39 cellular contexts compared by ENCODE assay signal in the genomic region with DNA sequence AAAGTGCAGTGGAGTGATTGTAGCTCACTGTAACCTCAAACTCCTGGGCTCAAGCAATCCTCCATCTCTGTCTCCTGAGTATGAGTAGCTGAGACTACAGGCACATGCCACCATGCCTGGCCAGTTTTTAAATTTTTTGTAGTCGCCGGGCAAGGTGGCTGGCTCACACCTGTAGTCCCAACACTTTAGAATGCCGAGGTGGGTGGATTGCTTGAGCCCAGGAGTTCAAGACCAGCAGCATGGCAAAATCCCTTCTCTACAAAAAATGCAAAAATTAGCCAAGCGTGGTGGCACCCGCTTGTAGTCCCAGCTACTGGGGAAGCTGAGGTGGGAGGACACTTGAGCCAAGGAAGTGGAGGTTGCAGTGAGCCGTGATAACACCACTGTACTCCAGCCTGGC.
"Had no signal": no experiment of that assay in that cellular context is flagged by ENCODE, and none has a peak within 500 bp of the region (broad histone marks: within the 10 kb centered on the region; RNA-seq: fewer than 3 reads in every experiment).

No MANE protein-coding gene starts in this region.

- H3K27ac Mint-ChIP-seq: activated CD4-positive, alpha-beta memory T cell treated with anti-CD3 and anti-CD28 coated beads, Interleukin-2, amount 10 ng/mL, durations not matched to agents 7 days and 5 days; activated CD4-positive, alpha-beta T cell treated with anti-CD3 and anti-CD28 coated beads for 36 hours; activated CD4-positive, alpha-beta T cell treated with anti-CD3 and anti-CD28 coated beads, Interleukin-2, amount 10 ng/mL, durations not matched to agents 7 days and 5 days; activated CD8-positive, alpha-beta memory T cell treated with anti-CD3 and anti-CD28 coated beads, Interleukin-2, amount 10 ng/mL, durations not matched to agents 7 days and 5 days; activated CD8-positive, alpha-beta T cell treated with anti-CD3 and anti-CD28 coated beads, Interleukin-2, amount 10 ng/mL, durations not matched to agents 7 days and 5 days; activated naive CD4-positive, alpha-beta T cell treated with anti-CD3 and anti-CD28 coated beads, Interleukin-2, amount 10 ng/mL, durations not matched to agents 7 days and 5 days; activated naive CD4-positive, alpha-beta T cell treated with anti-CD3 and anti-CD28 coated beads, Interleukin-2, amount 50 U/mL, for 24 hours; activated naive CD8-positive, alpha-beta T cell; activated naive CD8-positive, alpha-beta T cell treated with anti-CD3 and anti-CD28 coated beads, Interleukin-2, amount 10 ng/mL, durations not matched to agents 7 days and 5 days; activated naive CD8-positive, alpha-beta T cell treated with anti-CD3 and anti-CD28 coated beads, Interleukin-2, amount 50 U/mL, for 24 hours; activated T-cell treated with anti-CD3 and anti-CD28 coated beads, Interleukin-2, amount 50 U/mL, for 24 hours; brain; T-helper 1 cell treated with Interleukin-12 subunit alpha and Interleukin-12 subunit beta and Interleukin-4 antibody, amounts not matched to agents 30 μg/mL and 1 μg/mL, for 36 hours; T-helper 2 cell treated with Interferon-gamma antibody and Interleukin-4, amounts not matched to agents 5 μg/mL and 100 μg/mL, for 36 hours; WTC11 had no signal

- H3K36me3 Mint-ChIP-seq: activated CD8-positive, alpha-beta memory T cell treated with anti-CD3 and anti-CD28 coated beads, Interleukin-2, amount 10 ng/mL, durations not matched to agents 7 days and 5 days; activated naive CD4-positive, alpha-beta T cell treated with anti-CD3 and anti-CD28 coated beads, Interleukin-2, amount 10 ng/mL, durations not matched to agents 7 days and 5 days; activated naive CD4-positive, alpha-beta T cell treated with anti-CD3 and anti-CD28 coated beads, Interleukin-2, amount 50 U/mL, for 24 hours; activated naive CD8-positive, alpha-beta T cell; activated naive CD8-positive, alpha-beta T cell treated with anti-CD3 and anti-CD28 coated beads, Interleukin-2, amount 10 ng/mL, durations not matched to agents 7 days and 5 days; brain; WTC11 had no signal

- H3K4me1 Mint-ChIP-seq: activated CD4-positive, alpha-beta memory T cell treated with anti-CD3 and anti-CD28 coated beads, Interleukin-2, amount 10 ng/mL, durations not matched to agents 7 days and 5 days; activated CD4-positive, alpha-beta T cell treated with anti-CD3 and anti-CD28 coated beads for 36 hours; activated CD4-positive, alpha-beta T cell treated with anti-CD3 and anti-CD28 coated beads, Interleukin-2, amount 10 ng/mL, durations not matched to agents 7 days and 5 days; activated CD8-positive, alpha-beta memory T cell treated with anti-CD3 and anti-CD28 coated beads, Interleukin-2, amount 10 ng/mL, durations not matched to agents 7 days and 5 days; activated naive CD4-positive, alpha-beta T cell treated with anti-CD3 and anti-CD28 coated beads, Interleukin-2, amount 10 ng/mL, durations not matched to agents 7 days and 5 days; activated naive CD4-positive, alpha-beta T cell treated with anti-CD3 and anti-CD28 coated beads, Interleukin-2, amount 50 U/mL, for 24 hours; activated naive CD8-positive, alpha-beta T cell treated with anti-CD3 and anti-CD28 coated beads, Interleukin-2, amount 10 ng/mL, durations not matched to agents 7 days and 5 days; activated naive CD8-positive, alpha-beta T cell treated with anti-CD3 and anti-CD28 coated beads, Interleukin-2, amount 50 U/mL, for 24 hours; brain; central memory CD8-positive, alpha-beta T cell had no signal

- H3K4me3 ChIP-seq: ascending aorta, cardiac muscle cell had no signal

- ATAC-seq: activated CD4-positive, alpha-beta T cell treated with anti-CD3 and anti-CD28 coated beads for 36 hours; activated CD4-positive, CD25-positive, alpha-beta regulatory T cell treated with anti-CD3 and anti-CD28 coated beads, Interleukin-2, amount 50 U/mL, for 24 hours; activated CD8-positive, alpha-beta memory T cell treated with anti-CD3 and anti-CD28 coated beads, Interleukin-2, amount 10 ng/mL, durations not matched to agents 7 days and 5 days; activated CD8-positive, alpha-beta T cell treated with anti-CD3 and anti-CD28 coated beads, Interleukin-2, amount 10 ng/mL, durations not matched to agents 7 days and 5 days; activated naive CD8-positive, alpha-beta T cell treated with anti-CD3 and anti-CD28 coated beads, Interleukin-2, amount 50 U/mL, for 24 hours; WTC11 had no signal

- H3K27me3 ChIP-seq: ascending aorta, cardiac muscle cell had no signal

- H3K27me3 Mint-ChIP-seq: activated CD4-positive, alpha-beta memory T cell treated with anti-CD3 and anti-CD28 coated beads, Interleukin-2, amount 10 ng/mL, durations not matched to agents 7 days and 5 days; activated CD4-positive, alpha-beta T cell treated with anti-CD3 and anti-CD28 coated beads, Interleukin-2, amount 10 ng/mL, durations not matched to agents 7 days and 5 days; activated CD8-positive, alpha-beta memory T cell treated with anti-CD3 and anti-CD28 coated beads, Interleukin-2, amount 10 ng/mL, durations not matched to agents 7 days and 5 days; activated naive CD4-positive, alpha-beta T cell treated with anti-CD3 and anti-CD28 coated beads, Interleukin-2, amount 10 ng/mL, durations not matched to agents 7 days and 5 days; activated naive CD8-positive, alpha-beta T cell; activated naive CD8-positive, alpha-beta T cell treated with anti-CD3 and anti-CD28 coated beads, Interleukin-2, amount 10 ng/mL, durations not matched to agents 7 days and 5 days; activated T-cell treated with anti-CD3 and anti-CD28 coated beads, Interleukin-2, amount 50 U/mL, for 24 hours; brain; central memory CD8-positive, alpha-beta T cell had no signal

- H3K4me3 Mint-ChIP-seq: activated CD4-positive, alpha-beta memory T cell treated with anti-CD3 and anti-CD28 coated beads, Interleukin-2, amount 10 ng/mL, durations not matched to agents 7 days and 5 days; activated CD4-positive, alpha-beta T cell treated with anti-CD3 and anti-CD28 coated beads for 36 hours; activated CD4-positive, alpha-beta T cell treated with anti-CD3 and anti-CD28 coated beads, Interleukin-2, amount 10 ng/mL, durations not matched to agents 7 days and 5 days; activated CD8-positive, alpha-beta memory T cell treated with anti-CD3 and anti-CD28 coated beads, Interleukin-2, amount 10 ng/mL, durations not matched to agents 7 days and 5 days; activated CD8-positive, alpha-beta T cell treated with anti-CD3 and anti-CD28 coated beads, Interleukin-2, amount 10 ng/mL, durations not matched to agents 7 days and 5 days; activated naive CD4-positive, alpha-beta T cell treated with anti-CD3 and anti-CD28 coated beads, Interleukin-2, amount 10 ng/mL, durations not matched to agents 7 days and 5 days; activated naive CD4-positive, alpha-beta T cell treated with anti-CD3 and anti-CD28 coated beads, Interleukin-2, amount 50 U/mL, for 24 hours; activated naive CD8-positive, alpha-beta T cell; activated naive CD8-positive, alpha-beta T cell treated with anti-CD3 and anti-CD28 coated beads, Interleukin-2, amount 10 ng/mL, durations not matched to agents 7 days and 5 days; activated naive CD8-positive, alpha-beta T cell treated with anti-CD3 and anti-CD28 coated beads, Interleukin-2, amount 50 U/mL, for 24 hours; activated T-cell treated with anti-CD3 and anti-CD28 coated beads, Interleukin-2, amount 50 U/mL, for 24 hours; brain; central memory CD8-positive, alpha-beta T cell; T-helper 1 cell treated with Interleukin-12 subunit alpha and Interleukin-12 subunit beta and Interleukin-4 antibody, amounts not matched to agents 30 μg/mL and 1 μg/mL, for 36 hours; T-helper 2 cell treated with Interferon-gamma antibody and Interleukin-4, amounts not matched to agents 5 μg/mL and 100 μg/mL, for 36 hours; WTC11 had no signal

- H3K4me1 ChIP-seq: ascending aorta had no signal

- H3K27ac ChIP-seq: ascending aorta, cardiac muscle cell, WERI-Rb-1 had no signal

- DNase-seq: activated CD4-positive, alpha-beta memory T cell treated with anti-CD3 and anti-CD28 coated beads, Interleukin-2, amount 10 ng/mL, durations not matched to agents 7 days and 5 days; activated CD4-positive, alpha-beta T cell treated with anti-CD3 and anti-CD28 coated beads for 1 hour; activated CD4-positive, alpha-beta T cell treated with anti-CD3 and anti-CD28 coated beads for 36 hours; activated CD4-positive, alpha-beta T cell treated with anti-CD3 and anti-CD28 coated beads for 48 hours; activated CD4-positive, alpha-beta T cell treated with anti-CD3 and anti-CD28 coated beads, Interleukin-2, amount 10 ng/mL, durations not matched to agents 7 days and 5 days; activated CD4-positive, alpha-beta T cell treated with anti-CD3 and anti-CD28 coated beads, Interleukin-2, amount 50 U/mL, for 48 hours; activated CD4-positive, CD25-positive, alpha-beta regulatory T cell; activated CD8-positive, alpha-beta memory T cell treated with anti-CD3 and anti-CD28 coated beads for 24 hours; activated CD8-positive, alpha-beta memory T cell treated with anti-CD3 and anti-CD28 coated beads, Interleukin-2, amount 10 ng/mL, durations not matched to agents 7 days and 5 days; activated CD8-positive, alpha-beta memory T cell treated with anti-CD3 and anti-CD28 coated beads, Interleukin-2, amount 50 U/mL, for 48 hours; activated CD8-positive, alpha-beta T cell treated with anti-CD3 and anti-CD28 coated beads, Interleukin-2, amount 10 ng/mL, durations not matched to agents 7 days and 5 days; activated effector memory CD4-positive, alpha-beta T cell treated with anti-CD3 and anti-CD28 coated beads, Interleukin-2, amount 50 U/mL, for 16 hours; activated gamma-delta T cell treated with Interleukin-2 at 50 U/mL for 16 hours; activated naive CD4-positive, alpha-beta T cell; activated naive CD4-positive, alpha-beta T cell treated with anti-CD3 and anti-CD28 coated beads, Interleukin-2, amount 10 ng/mL, durations not matched to agents 7 days and 5 days; activated naive CD8-positive, alpha-beta T cell treated with anti-CD3 and anti-CD28 coated beads, Interleukin-2, amount 10 ng/mL, durations not matched to agents 7 days and 5 days; activated naive CD8-positive, alpha-beta T cell treated with anti-CD3 and anti-CD28 coated beads, Interleukin-2, amount 50 U/mL, for 24 hours; activated T-cell treated with anti-CD3 and anti-CD28 coated beads, Interleukin-2, amount 50 U/mL, for 24 hours; activated T-cell treated with anti-CD3 and anti-CD28 coated beads, Interleukin-2, amount 50 U/mL, for 48 hours; amygdala; anterior cingulate cortex; caudate nucleus; cerebellar nuclear complex; SW 1271; T-helper 1 cell; T-helper 2 cell; T-helper 9 cell; WERI-Rb-1 had no signal

- H3K36me3 ChIP-seq: ascending aorta, cardiac muscle cell, WERI-Rb-1 had no signal

- H3K9me3 ChIP-seq: ascending aorta had no signal

- FAIRE-seq: bronchial epithelial cell had no signal

- H3K9me3 Mint-ChIP-seq: activated CD4-positive, alpha-beta memory T cell treated with anti-CD3 and anti-CD28 coated beads, Interleukin-2, amount 10 ng/mL, durations not matched to agents 7 days and 5 days; activated CD4-positive, alpha-beta T cell treated with anti-CD3 and anti-CD28 coated beads, Interleukin-2, amount 10 ng/mL, durations not matched to agents 7 days and 5 days; activated naive CD4-positive, alpha-beta T cell treated with anti-CD3 and anti-CD28 coated beads, Interleukin-2, amount 10 ng/mL, durations not matched to agents 7 days and 5 days; activated naive CD4-positive, alpha-beta T cell treated with anti-CD3 and anti-CD28 coated beads, Interleukin-2, amount 50 U/mL, for 24 hours; activated naive CD8-positive, alpha-beta T cell treated with anti-CD3 and anti-CD28 coated beads, Interleukin-2, amount 50 U/mL, for 24 hours; T-helper 2 cell treated with Interferon-gamma antibody and Interleukin-4, amounts not matched to agents 5 μg/mL and 100 μg/mL, for 36 hours had no signal
